1 cellular context compared by ENCODE assay signal in the genomic region with DNA sequence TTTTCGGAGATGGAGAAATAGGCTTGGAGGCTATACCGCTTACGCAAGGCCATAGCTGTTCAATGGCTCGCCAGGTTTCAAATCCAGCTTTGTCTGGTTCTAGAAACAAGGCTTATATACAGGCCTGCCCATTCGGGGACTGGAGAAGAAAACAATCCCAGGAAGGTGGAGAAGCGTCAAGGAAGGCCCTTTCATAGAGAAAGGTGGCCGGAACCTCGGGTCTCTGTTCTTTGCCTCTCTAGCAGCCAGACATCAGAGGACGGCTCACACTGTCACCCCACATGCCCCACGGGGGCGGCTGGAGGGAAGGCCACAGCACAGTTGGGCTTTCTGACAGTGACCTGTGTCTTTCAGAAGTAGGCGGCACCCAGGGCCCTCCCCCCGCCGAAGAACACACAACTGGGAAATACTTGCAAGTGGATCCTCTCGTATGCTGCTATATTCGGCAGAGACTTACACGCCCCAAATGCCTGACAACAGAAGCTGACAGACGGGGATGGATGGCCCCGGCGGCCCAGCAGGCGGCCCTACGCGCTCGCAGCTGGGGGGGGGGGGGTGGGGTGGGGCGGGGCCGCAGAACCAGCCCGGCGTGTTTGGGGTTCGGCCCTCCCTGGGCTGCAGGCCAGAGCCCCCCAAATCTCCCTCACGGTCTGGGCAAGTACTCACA.
TF ChIP-seq lines count a peak whose summit lies in the region.

No MANE protein-coding gene starts in this region.

TF ChIP-seq in K562, 482 proteins besides CTCF, POLR2A, EP300 and RAD21 (continued from another document and continues in another):
- TF ChIP-seq, protein P1, sequence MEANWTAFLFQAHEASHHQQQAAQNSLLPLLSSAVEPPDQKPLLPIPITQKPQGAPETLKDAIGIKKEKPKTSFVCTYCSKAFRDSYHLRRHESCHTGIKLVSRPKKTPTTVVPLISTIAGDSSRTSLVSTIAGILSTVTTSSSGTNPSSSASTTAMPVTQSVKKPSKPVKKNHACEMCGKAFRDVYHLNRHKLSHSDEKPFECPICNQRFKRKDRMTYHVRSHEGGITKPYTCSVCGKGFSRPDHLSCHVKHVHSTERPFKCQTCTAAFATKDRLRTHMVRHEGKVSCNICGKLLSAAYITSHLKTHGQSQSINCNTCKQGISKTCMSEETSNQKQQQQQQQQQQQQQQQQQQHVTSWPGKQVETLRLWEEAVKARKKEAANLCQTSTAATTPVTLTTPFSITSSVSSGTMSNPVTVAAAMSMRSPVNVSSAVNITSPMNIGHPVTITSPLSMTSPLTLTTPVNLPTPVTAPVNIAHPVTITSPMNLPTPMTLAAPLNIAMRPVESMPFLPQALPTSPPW (CRISPR knock-in tag; IDR thresholded peaks at IDR 0.05) = peak; percentile 97
- TF ChIP-seq, protein P2, sequence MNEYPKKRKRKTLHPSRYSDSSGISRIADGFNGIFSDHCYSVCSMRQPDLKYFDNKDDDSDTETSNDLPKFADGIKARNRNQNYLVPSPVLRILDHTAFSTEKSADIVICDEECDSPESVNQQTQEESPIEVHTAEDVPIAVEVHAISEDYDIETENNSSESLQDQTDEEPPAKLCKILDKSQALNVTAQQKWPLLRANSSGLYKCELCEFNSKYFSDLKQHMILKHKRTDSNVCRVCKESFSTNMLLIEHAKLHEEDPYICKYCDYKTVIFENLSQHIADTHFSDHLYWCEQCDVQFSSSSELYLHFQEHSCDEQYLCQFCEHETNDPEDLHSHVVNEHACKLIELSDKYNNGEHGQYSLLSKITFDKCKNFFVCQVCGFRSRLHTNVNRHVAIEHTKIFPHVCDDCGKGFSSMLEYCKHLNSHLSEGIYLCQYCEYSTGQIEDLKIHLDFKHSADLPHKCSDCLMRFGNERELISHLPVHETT (CRISPR knock-in tag; conservative IDR thresholded peaks at IDR 0.05 in 1 of 2, IDR thresholded peaks at IDR 0.05 in 1 of 2) = no peak
- TF ChIP-seq SMC3 (conservative IDR thresholded peaks at IDR 0.05; ENCODE audit: insufficient read depth, low read depth, low read length) (no peak), SRSF3 (IDR thresholded peaks at IDR 0.05; ENCODE audit: insufficient read depth, low read length) (no peak), MTA2 (IDR thresholded peaks at IDR 0.05; ENCODE audit: low read depth) (no peak), TAF1 (IDR thresholded peaks at IDR 0.05; ENCODE audit: control insufficient read depth, extremely low read depth, insufficient read depth, low read length, severe bottlenecking) (peak; percentile 60), NFYB (IDR thresholded peaks at IDR 0.05; ENCODE audit: extremely low read depth, insufficient read length) (no peak), OTX1 (CRISPR knock-in tag; IDR thresholded peaks at IDR 0.05) (no peak), NUFIP1 (IDR thresholded peaks at IDR 0.05; ENCODE audit: partially characterized antibody) (no peak), FOXJ2 (tag; IDR thresholded peaks at IDR 0.05) (peak; percentile 66; the same call in 1 of the 2 replicates), CEBPB (tag; IDR thresholded peaks at IDR 0.05) (peak; percentile 86), SAFB (IDR thresholded peaks at IDR 0.05; ENCODE audit: borderline replicate concordance, low read depth, low read length) (no peak), PCBP1 (IDR thresholded peaks at IDR 0.05; ENCODE audit: low read depth, low read length, poor library complexity, severe bottlenecking) (no peak), ZNF584 (CRISPR knock-in tag; IDR thresholded peaks at IDR 0.05; ENCODE audit: low read depth) (no peak), SMAD3 (CRISPR knock-in tag; conservative IDR thresholded peaks at IDR 0.05) (no peak), MEF2A (IDR thresholded peaks at IDR 0.05; ENCODE audit: control insufficient read depth, low read depth, low read length) (peak; percentile 66; the same call in 1 of the 2 replicates), BMI1 (IDR thresholded peaks at IDR 0.05; ENCODE audit: low read length) (no peak)
- TF ChIP-seq, protein P3, sequence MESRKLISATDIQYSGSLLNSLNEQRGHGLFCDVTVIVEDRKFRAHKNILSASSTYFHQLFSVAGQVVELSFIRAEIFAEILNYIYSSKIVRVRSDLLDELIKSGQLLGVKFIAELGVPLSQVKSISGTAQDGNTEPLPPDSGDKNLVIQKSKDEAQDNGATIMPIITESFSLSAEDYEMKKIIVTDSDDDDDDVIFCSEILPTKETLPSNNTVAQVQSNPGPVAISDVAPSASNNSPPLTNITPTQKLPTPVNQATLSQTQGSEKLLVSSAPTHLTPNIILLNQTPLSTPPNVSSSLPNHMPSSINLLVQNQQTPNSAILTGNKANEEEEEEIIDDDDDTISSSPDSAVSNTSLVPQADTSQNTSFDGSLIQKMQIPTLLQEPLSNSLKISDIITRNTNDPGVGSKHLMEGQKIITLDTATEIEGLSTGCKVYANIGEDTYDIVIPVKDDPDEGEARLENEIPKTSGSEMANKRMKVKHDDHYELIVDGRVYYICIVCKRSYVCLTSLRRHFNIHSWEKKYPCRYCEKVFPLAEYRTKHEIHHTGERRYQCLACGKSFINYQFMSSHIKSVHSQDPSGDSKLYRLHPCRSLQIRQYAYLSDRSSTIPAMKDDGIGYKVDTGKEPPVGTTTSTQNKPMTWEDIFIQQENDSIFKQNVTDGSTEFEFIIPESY (CRISPR knock-in tag; IDR thresholded peaks at IDR 0.05) = no peak
- TF ChIP-seq, protein P4, sequence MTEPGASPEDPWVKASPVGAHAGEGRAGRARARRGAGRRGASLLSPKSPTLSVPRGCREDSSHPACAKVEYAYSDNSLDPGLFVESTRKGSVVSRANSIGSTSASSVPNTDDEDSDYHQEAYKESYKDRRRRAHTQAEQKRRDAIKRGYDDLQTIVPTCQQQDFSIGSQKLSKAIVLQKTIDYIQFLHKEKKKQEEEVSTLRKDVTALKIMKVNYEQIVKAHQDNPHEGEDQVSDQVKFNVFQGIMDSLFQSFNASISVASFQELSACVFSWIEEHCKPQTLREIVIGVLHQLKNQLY (CRISPR knock-in tag; conservative IDR thresholded peaks at IDR 0.05) = no peak
- TF ChIP-seq, protein P5, sequence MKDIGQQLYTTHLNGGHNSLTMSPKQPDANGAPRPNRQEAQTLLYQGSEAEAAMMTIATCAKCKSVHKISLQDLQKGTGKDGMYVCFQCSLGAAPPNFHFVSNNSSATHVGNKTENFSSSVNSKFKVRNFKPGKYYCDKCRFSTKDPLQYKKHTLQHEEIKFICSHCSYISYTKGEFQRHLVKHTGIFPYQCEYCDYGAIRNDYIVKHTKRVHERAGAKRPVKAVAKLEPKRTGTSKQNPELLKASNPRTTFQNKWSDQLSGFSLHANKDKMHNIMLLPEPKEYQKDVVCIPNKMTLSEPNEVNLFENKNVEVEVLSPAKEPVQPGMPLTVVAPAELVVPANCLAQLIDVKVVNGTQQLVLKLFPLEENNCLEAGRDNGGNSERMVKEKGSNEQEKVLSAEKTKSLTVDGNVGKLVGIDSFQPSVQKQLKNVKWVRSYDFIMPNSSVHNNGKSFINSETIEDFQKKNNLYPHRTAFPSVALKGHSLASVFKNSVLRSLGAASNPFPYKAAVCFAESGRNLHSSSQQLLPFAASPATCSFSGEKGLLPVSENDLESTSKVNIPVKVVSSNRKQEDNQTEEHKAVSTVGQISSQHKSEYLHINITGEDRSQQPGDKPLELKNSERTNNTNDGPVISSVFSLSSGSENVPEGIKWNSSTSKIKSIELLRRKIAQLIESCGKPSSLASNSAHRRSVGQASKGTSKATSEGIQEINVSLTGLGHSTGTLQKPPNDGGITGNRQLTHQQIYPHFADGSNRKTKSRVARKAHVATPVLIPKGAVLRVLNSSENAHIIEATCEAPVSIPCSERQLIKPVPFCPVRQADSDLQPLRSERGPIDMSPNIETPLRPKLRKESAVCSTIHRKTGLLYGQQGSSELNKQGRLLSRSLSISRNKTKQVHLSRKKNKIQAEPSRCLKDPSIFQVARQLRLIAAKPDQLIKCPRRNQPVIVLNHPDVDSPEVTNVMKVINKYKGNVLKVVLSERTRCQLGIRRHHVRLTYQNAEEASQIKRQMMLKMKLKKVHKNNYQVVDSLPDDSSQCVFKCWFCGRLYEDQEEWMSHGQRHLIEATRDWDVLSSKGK (CRISPR knock-in tag; IDR thresholded peaks at IDR 0.05) = no peak
- TF ChIP-seq, protein P6, sequence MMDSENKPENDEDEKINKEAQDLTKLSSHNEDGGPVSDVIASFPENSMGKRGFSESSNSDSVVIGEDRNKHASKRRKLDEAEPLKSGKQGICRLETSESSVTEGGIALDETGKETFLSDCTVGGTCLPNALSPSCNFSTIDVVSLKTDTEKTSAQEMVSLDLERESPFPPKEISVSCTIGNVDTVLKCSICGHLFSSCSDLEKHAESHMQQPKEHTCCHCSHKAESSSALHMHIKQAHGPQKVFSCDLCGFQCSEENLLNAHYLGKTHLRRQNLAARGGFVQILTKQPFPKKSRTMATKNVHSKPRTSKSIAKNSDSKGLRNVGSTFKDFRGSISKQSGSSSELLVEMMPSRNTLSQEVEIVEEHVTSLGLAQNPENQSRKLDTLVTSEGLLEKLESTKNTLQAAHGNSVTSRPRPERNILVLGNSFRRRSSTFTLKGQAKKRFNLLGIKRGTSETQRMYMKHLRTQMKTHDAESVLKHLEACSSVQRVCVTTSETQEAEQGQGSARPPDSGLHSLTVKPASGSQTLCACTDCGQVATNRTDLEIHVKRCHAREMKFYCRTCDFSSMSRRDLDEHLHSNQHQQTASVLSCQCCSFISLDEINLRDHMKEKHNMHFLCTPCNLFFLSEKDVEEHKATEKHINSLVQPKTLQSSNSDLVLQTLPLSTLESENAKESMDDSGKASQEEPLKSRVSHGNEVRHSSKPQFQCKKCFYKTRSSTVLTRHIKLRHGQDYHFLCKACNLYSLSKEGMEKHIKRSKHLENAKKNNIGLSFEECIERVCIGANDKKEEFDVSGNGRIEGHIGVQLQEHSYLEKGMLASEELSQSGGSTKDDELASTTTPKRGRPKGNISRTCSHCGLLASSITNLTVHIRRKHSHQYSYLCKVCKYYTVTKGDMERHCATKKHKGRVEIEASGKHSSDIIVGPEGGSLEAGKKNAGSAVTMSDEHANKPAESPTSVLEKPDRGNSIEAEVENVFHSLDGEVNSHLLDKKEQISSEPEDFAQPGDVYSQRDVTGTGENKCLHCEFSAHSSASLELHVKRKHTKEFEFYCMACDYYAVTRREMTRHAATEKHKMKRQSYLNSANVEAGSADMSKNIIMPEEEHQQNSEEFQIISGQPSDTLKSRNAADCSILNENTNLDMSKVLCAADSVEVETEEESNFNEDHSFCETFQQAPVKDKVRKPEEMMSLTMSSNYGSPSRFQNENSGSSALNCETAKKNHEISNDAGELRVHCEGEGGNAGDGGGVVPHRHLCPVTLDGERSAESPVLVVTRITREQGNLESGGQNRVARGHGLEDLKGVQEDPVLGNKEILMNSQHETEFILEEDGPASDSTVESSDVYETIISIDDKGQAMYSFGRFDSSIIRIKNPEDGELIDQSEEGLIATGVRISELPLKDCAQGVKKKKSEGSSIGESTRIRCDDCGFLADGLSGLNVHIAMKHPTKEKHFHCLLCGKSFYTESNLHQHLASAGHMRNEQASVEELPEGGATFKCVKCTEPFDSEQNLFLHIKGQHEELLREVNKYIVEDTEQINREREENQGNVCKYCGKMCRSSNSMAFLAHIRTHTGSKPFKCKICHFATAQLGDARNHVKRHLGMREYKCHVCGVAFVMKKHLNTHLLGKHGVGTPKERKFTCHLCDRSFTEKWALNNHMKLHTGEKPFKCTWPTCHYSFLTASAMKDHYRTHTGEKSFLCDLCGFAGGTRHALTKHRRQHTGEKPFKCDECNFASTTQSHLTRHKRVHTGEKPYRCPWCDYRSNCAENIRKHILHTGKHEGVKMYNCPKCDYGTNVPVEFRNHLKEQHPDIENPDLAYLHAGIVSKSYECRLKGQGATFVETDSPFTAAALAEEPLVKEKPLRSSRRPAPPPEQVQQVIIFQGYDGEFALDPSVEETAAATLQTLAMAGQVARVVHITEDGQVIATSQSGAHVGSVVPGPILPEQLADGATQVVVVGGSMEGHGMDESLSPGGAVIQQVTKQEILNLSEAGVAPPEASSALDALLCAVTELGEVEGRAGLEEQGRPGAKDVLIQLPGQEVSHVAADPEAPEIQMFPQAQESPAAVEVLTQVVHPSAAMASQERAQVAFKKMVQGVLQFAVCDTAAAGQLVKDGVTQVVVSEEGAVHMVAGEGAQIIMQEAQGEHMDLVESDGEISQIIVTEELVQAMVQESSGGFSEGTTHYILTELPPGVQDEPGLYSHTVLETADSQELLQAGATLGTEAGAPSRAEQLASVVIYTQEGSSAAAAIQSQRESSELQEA (IDR thresholded peaks at IDR 0.05; ENCODE audit: low read depth) = no peak
- TF ChIP-seq, protein P7, sequence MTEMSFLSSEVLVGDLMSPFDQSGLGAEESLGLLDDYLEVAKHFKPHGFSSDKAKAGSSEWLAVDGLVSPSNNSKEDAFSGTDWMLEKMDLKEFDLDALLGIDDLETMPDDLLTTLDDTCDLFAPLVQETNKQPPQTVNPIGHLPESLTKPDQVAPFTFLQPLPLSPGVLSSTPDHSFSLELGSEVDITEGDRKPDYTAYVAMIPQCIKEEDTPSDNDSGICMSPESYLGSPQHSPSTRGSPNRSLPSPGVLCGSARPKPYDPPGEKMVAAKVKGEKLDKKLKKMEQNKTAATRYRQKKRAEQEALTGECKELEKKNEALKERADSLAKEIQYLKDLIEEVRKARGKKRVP (CRISPR knock-in tag; IDR thresholded peaks at IDR 0.05) = no peak
- TF ChIP-seq, protein P8, sequence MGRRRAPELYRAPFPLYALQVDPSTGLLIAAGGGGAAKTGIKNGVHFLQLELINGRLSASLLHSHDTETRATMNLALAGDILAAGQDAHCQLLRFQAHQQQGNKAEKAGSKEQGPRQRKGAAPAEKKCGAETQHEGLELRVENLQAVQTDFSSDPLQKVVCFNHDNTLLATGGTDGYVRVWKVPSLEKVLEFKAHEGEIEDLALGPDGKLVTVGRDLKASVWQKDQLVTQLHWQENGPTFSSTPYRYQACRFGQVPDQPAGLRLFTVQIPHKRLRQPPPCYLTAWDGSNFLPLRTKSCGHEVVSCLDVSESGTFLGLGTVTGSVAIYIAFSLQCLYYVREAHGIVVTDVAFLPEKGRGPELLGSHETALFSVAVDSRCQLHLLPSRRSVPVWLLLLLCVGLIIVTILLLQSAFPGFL (CRISPR knock-in tag; IDR thresholded peaks at IDR 0.05) = no peak
- TF ChIP-seq, protein P9, sequence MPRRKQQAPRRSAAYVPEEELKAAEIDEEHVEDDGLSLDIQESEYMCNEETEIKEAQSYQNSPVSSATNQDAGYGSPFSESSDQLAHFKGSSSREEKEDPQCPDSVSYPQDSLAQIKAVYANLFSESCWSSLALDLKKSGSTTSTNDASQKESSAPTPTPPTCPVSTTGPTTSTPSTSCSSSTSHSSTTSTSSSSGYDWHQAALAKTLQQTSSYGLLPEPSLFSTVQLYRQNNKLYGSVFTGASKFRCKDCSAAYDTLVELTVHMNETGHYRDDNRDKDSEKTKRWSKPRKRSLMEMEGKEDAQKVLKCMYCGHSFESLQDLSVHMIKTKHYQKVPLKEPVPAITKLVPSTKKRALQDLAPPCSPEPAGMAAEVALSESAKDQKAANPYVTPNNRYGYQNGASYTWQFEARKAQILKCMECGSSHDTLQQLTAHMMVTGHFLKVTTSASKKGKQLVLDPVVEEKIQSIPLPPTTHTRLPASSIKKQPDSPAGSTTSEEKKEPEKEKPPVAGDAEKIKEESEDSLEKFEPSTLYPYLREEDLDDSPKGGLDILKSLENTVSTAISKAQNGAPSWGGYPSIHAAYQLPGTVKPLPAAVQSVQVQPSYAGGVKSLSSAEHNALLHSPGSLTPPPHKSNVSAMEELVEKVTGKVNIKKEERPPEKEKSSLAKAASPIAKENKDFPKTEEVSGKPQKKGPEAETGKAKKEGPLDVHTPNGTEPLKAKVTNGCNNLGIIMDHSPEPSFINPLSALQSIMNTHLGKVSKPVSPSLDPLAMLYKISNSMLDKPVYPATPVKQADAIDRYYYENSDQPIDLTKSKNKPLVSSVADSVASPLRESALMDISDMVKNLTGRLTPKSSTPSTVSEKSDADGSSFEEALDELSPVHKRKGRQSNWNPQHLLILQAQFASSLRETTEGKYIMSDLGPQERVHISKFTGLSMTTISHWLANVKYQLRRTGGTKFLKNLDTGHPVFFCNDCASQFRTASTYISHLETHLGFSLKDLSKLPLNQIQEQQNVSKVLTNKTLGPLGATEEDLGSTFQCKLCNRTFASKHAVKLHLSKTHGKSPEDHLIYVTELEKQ (CRISPR knock-in tag; IDR thresholded peaks at IDR 0.05) = no peak
